31 cellular contexts compared by ENCODE assay signal in genomic region chr7:21768279-21768678, GRCh38.
"Had no signal": no experiment of that assay in that cellular context is flagged by ENCODE, and none has a peak within 500 bp of the region (broad histone marks: within the 10 kb centered on the region; RNA-seq: fewer than 3 reads in every experiment).

No MANE protein-coding gene starts in this region.

- H3K4me1 ChIP-seq: left lung, lower lobe of right lung, pancreas, prostate gland, testis, upper lobe of left lung, vagina had no signal

- DNase-seq: immature natural killer cell; kidney; left colon; left lung; lower lobe of right lung; mammary epithelial cell; mesenchymal stem cell; naive thymus-derived CD8-positive, alpha-beta T cell; nucleus accumbens; pancreas; posterior cingulate gyrus; retina; right cardiac atrium; stimulated activated CD4-positive, alpha-beta T cell treated with anti-CD3 and anti-CD28 coated beads, Interleukin-12 subunit alpha, Interleukin-12 subunit beta, amount 100 ng/mL, for 4 hours; stimulated activated CD4-positive, alpha-beta T cell treated with anti-CD3 and anti-CD28 coated beads, Interleukin-15, amount 100 ng/mL, for 24 hours; stimulated activated CD4-positive, alpha-beta T cell treated with anti-CD3 and anti-CD28 coated beads, Interleukin-2, amount 100 ng/mL, for 24 hours; stimulated activated CD4-positive, alpha-beta T cell treated with anti-CD3 and anti-CD28 coated beads, Interleukin-4, amount 100 ng/mL, for 1 hour; stimulated activated naive B cell treated with anti-CD40 and anti-IgM and Interleukin-4, amounts not matched to agents 10 μg/mL and 1 μg/mL and 100 μg/mL, for 72 hours; stimulated activated naive CD8-positive, alpha-beta T cell treated with anti-CD3 and anti-CD28 coated beads, Interleukin-15, Interleukin-2, amounts not matched to agents 100 U/mL and 50 U/mL, for 24 hours; stomach; testis; thyroid gland; transverse colon; upper lobe of left lung had no signal

- H3K27me3 ChIP-seq: left lung, pancreas, stomach, testis, thyroid gland, transverse colon, upper lobe of left lung, vagina had no signal

- H3K36me3 Mint-ChIP-seq: immature natural killer cell; naive thymus-derived CD8-positive, alpha-beta T cell; stimulated activated naive B cell treated with anti-CD40 and anti-IgM and Interleukin-4, amounts not matched to agents 10 μg/mL and 1 μg/mL and 100 μg/mL, for 72 hours had no signal

- FAIRE-seq: islet of Langerhans, kidney, pancreas had no signal

- H3K27ac ChIP-seq: left lung, lower lobe of right lung, pancreas, prostate gland, skin epidermis, stomach, testis, thyroid gland, transverse colon, upper lobe of left lung, vagina had no signal

- H3K27ac Mint-ChIP-seq: immature natural killer cell; naive thymus-derived CD8-positive, alpha-beta T cell; nephron; stimulated activated naive B cell treated with anti-CD40 and anti-IgM and Interleukin-4, amounts not matched to agents 10 μg/mL and 1 μg/mL and 100 μg/mL, for 72 hours had no signal

- H3K36me3 ChIP-seq: left lung, lower lobe of right lung, pancreas, prostate gland, stomach, thyroid gland, transverse colon, upper lobe of left lung, vagina had no signal

- H3K9me3 Mint-ChIP-seq: immature natural killer cell; naive thymus-derived CD8-positive, alpha-beta T cell; nephron; neural crest cell; stimulated activated naive B cell treated with anti-CD40 and anti-IgM and Interleukin-4, amounts not matched to agents 10 μg/mL and 1 μg/mL and 100 μg/mL, for 72 hours had no signal

- ATAC-seq: left colon; left lung; lower lobe of right lung; naive thymus-derived CD8-positive, alpha-beta T cell; pancreas; right cardiac atrium; sciatic nerve; stimulated activated naive B cell treated with anti-CD40 and anti-IgM and Interleukin-4, amounts not matched to agents 10 μg/mL and 1 μg/mL and 100 μg/mL, for 72 hours; stimulated activated naive CD8-positive, alpha-beta T cell treated with anti-CD3 and anti-CD28 coated beads, Interleukin-15, Interleukin-2, amounts not matched to agents 100 U/mL and 50 U/mL, for 24 hours had no signal

- H3K9me3 ChIP-seq: left lung, lower lobe of right lung, pancreas, prostate gland, stomach, testis, thyroid gland, transverse colon, upper lobe of left lung, vagina had no signal

- H3K4me3 Mint-ChIP-seq: immature natural killer cell; naive thymus-derived CD8-positive, alpha-beta T cell; nephron; neural crest cell; stimulated activated naive B cell treated with anti-CD40 and anti-IgM and Interleukin-4, amounts not matched to agents 10 μg/mL and 1 μg/mL and 100 μg/mL, for 72 hours had no signal

- H3K4me3 ChIP-seq: left lung, lower lobe of right lung, pancreas, prostate gland, skin epidermis, stomach, testis, thyroid gland, transverse colon, upper lobe of left lung, vagina had no signal
